In genomic region chr3:48635222-48636021, GRCh38 we compare ENCODE assay signal across 8 cellular contexts. TPM values are rescaled to one million over a fixed set of nuclear protein-coding genes. Genes with fewer than 3 reads are reported as not detected.
DNase-seq lines count a peak whose midpoint lies in the region; TF ChIP-seq lines count a peak whose summit lies in the region.

TSS of gene SLC26A6 (minus strand) at chr3:48635461. CDS start at chr3:48635393, 68 bp downstream.

- peaks cover 16% of the 10 kb centered on the region for H3K4me1 Mint-ChIP-seq in nephron
- H3K4me1 Mint-ChIP-seq in stimulated activated naive CD8-positive, alpha-beta T cell treated with anti-CD3 and anti-CD28 coated beads, Interleukin-15, Interleukin-2, amounts not matched to agents 100 ng/mL and 50 ng/mL, for 24 hours (ENCODE audit: low read depth) = peaks cover 24% of the 10 kb centered on the region

- H4K20me1 ChIP-seq in Loucy (ENCODE audit: insufficient read depth, low read length, poor library complexity, severe bottlenecking) = peaks cover 18% of the 10 kb centered on the region

- H3K27ac Mint-ChIP-seq in nephron = peak within 1 kb of the TSS; percentile 51 to 85 (median 81)
- H3K27ac Mint-ChIP-seq in stimulated activated naive CD8-positive, alpha-beta T cell treated with anti-CD3 and anti-CD28 coated beads, Interleukin-15, Interleukin-2, amounts not matched to agents 100 ng/mL and 50 ng/mL, for 24 hours = peak within 1 kb of the TSS; percentile 72

- H3K36me3 Mint-ChIP-seq in nephron (ENCODE audit: low read depth) = peaks cover 3% of the 10 kb centered on the region
- peaks cover 4% of the 10 kb centered on the region for H3K36me3 Mint-ChIP-seq in stimulated activated naive CD8-positive, alpha-beta T cell treated with anti-CD3 and anti-CD28 coated beads, Interleukin-15, Interleukin-2, amounts not matched to agents 100 ng/mL and 50 ng/mL, for 24 hours (ENCODE audit: low read depth)

- H3F3A ChIP-seq in Loucy (ENCODE audit: low read depth) = no peaks in the 10 kb centered on the region

- TF ChIP-seq POLR2A in Raji (IDR thresholded peaks at IDR 0.05; ENCODE audit: insufficient read depth, low read depth, low read length) = peak; percentile 89

- H3K36me3 ChIP-seq in ES-I3 (ENCODE audit: insufficient read depth, low read length) (peaks cover 8% of the 10 kb centered on the region), H7 (replicated peaks; ENCODE audit: control insufficient read depth, insufficient read depth, low read length) (peaks cover 23% of the 10 kb centered on the region), Loucy (ENCODE audit: insufficient read depth, low read length) (peaks cover 5% of the 10 kb centered on the region; the same call in 1 of the 2 replicates)

- peak within 1 kb of the TSS; percentile 97 for H3K4me2 ChIP-seq in Loucy (ENCODE audit: low read depth, low read length, poor library complexity, severe bottlenecking)

- H3K9ac ChIP-seq in ES-I3 (ENCODE audit: low read depth, low read length) = peak within 1 kb of the TSS; percentile 97
- peak within 1 kb of the TSS; percentile 93 for H3K9ac ChIP-seq in Loucy (ENCODE audit: low read depth, low read length, poor library complexity, severe bottlenecking)

- peak; percentile 100 for DNase-seq in H7
- peak; percentile 92 for DNase-seq in activated T-helper 9 cell treated with anti-CD3 and anti-CD28 coated beads, Interleukin-2, amount 50 U/mL, for 16 hours (ENCODE audit: low read depth)
- DNase-seq in fibroblast of pulmonary artery (ENCODE audit: low read depth) = peak; percentile 95

- peak within 1 kb of the TSS; percentile 89 for H2AFZ ChIP-seq in Loucy (ENCODE audit: low read length)

- TF ChIP-seq CTCF in Loucy (conservative IDR thresholded peaks at IDR 0.05; ENCODE audit: low read length) (peak; percentile 87), fibroblast of pulmonary artery (IDR thresholded peaks at IDR 0.05; ENCODE audit: low read length, missing control alignments) (peak; percentile 61), nephron (IDR thresholded peaks at IDR 0.05; ENCODE audit: unreplicated experiment in 3 of 3) (peak; percentile 26 to 54 (median 45))

- H3K27me3 Mint-ChIP-seq in nephron (ENCODE audit: low read depth) = no peaks in the 10 kb centered on the region
- H3K27me3 Mint-ChIP-seq in stimulated activated naive CD8-positive, alpha-beta T cell treated with anti-CD3 and anti-CD28 coated beads, Interleukin-15, Interleukin-2, amounts not matched to agents 100 ng/mL and 50 ng/mL, for 24 hours = no peaks in the 10 kb centered on the region

- H3K79me2 ChIP-seq in Loucy (ENCODE audit: insufficient read depth, low read length) = peaks cover 40% of the 10 kb centered on the region

- H3K9me2 ChIP-seq in Loucy (replicated peaks; ENCODE audit: low read depth, low read length) = no peaks in the 10 kb centered on the region

- no peaks in the 10 kb centered on the region for H3K9me3 Mint-ChIP-seq in nephron
- no peaks in the 10 kb centered on the region for H3K9me3 Mint-ChIP-seq in stimulated activated naive CD8-positive, alpha-beta T cell treated with anti-CD3 and anti-CD28 coated beads, Interleukin-15, Interleukin-2, amounts not matched to agents 100 ng/mL and 50 ng/mL, for 24 hours

- H3K27me3 ChIP-seq in H7 (ENCODE audit: control insufficient read depth, insufficient read depth, low read length) (no peaks in the 10 kb centered on the region), Loucy (ENCODE audit: insufficient read depth, low read length, poor library complexity, severe bottlenecking) (no peaks in the 10 kb centered on the region)

- H3K4me3 Mint-ChIP-seq in nephron = peak within 1 kb of the TSS; percentile 88 to 89 (median 88)
- peak within 1 kb of the TSS; percentile 86 for H3K4me3 Mint-ChIP-seq in stimulated activated naive CD8-positive, alpha-beta T cell treated with anti-CD3 and anti-CD28 coated beads, Interleukin-15, Interleukin-2, amounts not matched to agents 100 ng/mL and 50 ng/mL, for 24 hours

- H3K9me3 ChIP-seq in ES-I3 (ENCODE audit: control insufficient read depth, insufficient read depth, low read length) (no peaks in the 10 kb centered on the region), Loucy (ENCODE audit: insufficient read depth, low read depth, low read length) (no peaks in the 10 kb centered on the region)

- H3K4me3 ChIP-seq in H7 (ENCODE audit: insufficient read depth, low read depth, low read length) (peak within 1 kb of the TSS; percentile 96), Loucy (ENCODE audit: low read length, poor library complexity, severe bottlenecking) (peak within 1 kb of the TSS; percentile 90), fibroblast of pulmonary artery (replicated peaks; ENCODE audit: low read depth, low read length) (peak within 1 kb of the TSS; percentile 88)

- H3K4me1 ChIP-seq in ES-I3 (ENCODE audit: insufficient read depth, low read length) (peaks cover 17% of the 10 kb centered on the region), Loucy (ENCODE audit: insufficient read depth, low read length, poor library complexity, severe bottlenecking) (peaks cover 23% of the 10 kb centered on the region)

RNA-seq across cellular contexts. Expression of gene SLC26A6, which starts in this region (rescaled TPM):
- 70.5 and 76.0 TPM in 2 replicates for total RNA-seq in H7 (2014; rRNA removed; shearing (Covaris generic))

Comparison
In these comparisons a context has a peak if more than half of its experiments do, and no peak if none do; other contexts are left out.
1. Peak in every context shown above with its lines: DNase-seq and H3K4me3 ChIP-seq.